In the genomic region with DNA sequence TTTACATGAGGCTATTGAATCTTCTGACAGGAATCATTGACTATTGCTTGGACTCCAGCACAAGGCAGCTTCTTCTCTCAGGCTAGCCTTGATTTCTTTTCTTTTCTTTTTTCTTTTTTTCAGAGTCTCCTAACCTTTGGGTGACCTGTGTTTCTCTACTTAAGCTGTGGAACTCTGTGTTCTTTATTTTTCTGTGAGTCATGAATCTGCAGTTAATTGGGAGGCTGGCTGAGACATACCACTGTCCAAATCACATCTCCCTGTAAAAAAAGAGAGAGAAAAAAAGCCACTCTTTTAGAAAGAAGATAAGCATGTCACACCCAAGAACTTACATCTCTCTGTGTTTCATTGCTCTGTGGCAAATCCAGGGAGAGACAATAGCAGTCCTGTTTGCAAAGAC, we compare ENCODE assay signal across 27 cellular contexts.
"Had no signal": no experiment of that assay in that cellular context is flagged by ENCODE, and none has a peak within 500 bp of the region (broad histone marks: within the 10 kb centered on the region; RNA-seq: fewer than 3 reads in every experiment).

No MANE protein-coding gene starts in this region.

- DNase-seq: activated CD4-positive, alpha-beta T cell treated with anti-CD3 and anti-CD28 coated beads, Interleukin-2, amount 10 ng/mL, durations not matched to agents 24 days and 14 days; activated CD4-positive, alpha-beta T cell treated with anti-CD3 and anti-CD28 coated beads, Interleukin-2, amount 50 U/mL, for 48 hours; activated CD8-positive, alpha-beta T cell treated with anti-CD3 and anti-CD28 coated beads, Interleukin-2, amount 10 ng/mL, durations not matched to agents 7 days and 5 days; activated gamma-delta T cell; activated naive CD4-positive, alpha-beta T cell treated with Interleukin-2 at 50 U/mL for 16 hours; activated naive CD8-positive, alpha-beta T cell treated with anti-CD3 and anti-CD28 coated beads, Interleukin-2, amount 10 ng/mL, durations not matched to agents 7 days and 5 days; activated T-cell treated with anti-CD3 and anti-CD28 coated beads, Interleukin-2, amount 50 U/mL, for 24 hours; caudate nucleus; Karpas-422; KBM-7; MG63; NCI-H1048; NCI-H1105 treated with DMSO at 0.1 percent for 48 hours; NCI-H1436; NCI-H1694; NCI-H1930; NCI-H2081 treated with DMSO at 0.1 percent for 48 hours; NCI-H345; NCI-H524 treated with DMSO at 0.1 percent for 48 hours; PC-3; Peyer's patch; RPMI8226; SHP77; SJCRH30 had no signal

- H3K27ac ChIP-seq: ascending aorta, breast epithelium, Peyer's patch, SJCRH30, SK-N-MC had no signal

- H3K9me3 ChIP-seq: ascending aorta, breast epithelium, MG63, Peyer's patch, SJCRH30 had no signal

- H3K4me3 ChIP-seq: ascending aorta, breast epithelium, MG63, Peyer's patch, SJCRH30, SK-N-MC had no signal

- H3K36me3 ChIP-seq: ascending aorta, breast epithelium, MG63, Peyer's patch, SJCRH30 had no signal

- ATAC-seq: activated CD8-positive, alpha-beta T cell treated with anti-CD3 and anti-CD28 coated beads, Interleukin-2, amount 10 ng/mL, durations not matched to agents 7 days and 5 days; PC-3 had no signal

- H3K4me1 ChIP-seq: ascending aorta, breast epithelium, Peyer's patch, SJCRH30 had no signal

- H3K27me3 ChIP-seq: ascending aorta, breast epithelium, MG63, Peyer's patch, SJCRH30 had no signal
